27 cellular contexts compared by ENCODE assay signal in genomic region chr17:71470062-71470461, GRCh38.
"Had no signal": no experiment of that assay in that cellular context is flagged by ENCODE, and none has a peak within 500 bp of the region (broad histone marks: within the 10 kb centered on the region; RNA-seq: fewer than 3 reads in every experiment).

No MANE protein-coding gene starts in this region.

- H3K36me3 ChIP-seq: ascending aorta, esophagus muscularis mucosa, gastrocnemius medialis, heart left ventricle had no signal

- H3K4me3 ChIP-seq: ascending aorta, esophagus muscularis mucosa, gastrocnemius medialis, heart left ventricle had no signal

- H3K27me3 ChIP-seq: ascending aorta, esophagus muscularis mucosa, foreskin keratinocyte, gastrocnemius medialis, heart left ventricle had no signal

- DNase-seq: activated CD4-positive, alpha-beta memory T cell treated with anti-CD3 and anti-CD28 coated beads for 36 hours; activated CD4-positive, alpha-beta T cell treated with anti-CD3 and anti-CD28 coated beads for 36 hours; activated CD4-positive, alpha-beta T cell treated with anti-CD3 and anti-CD28 coated beads, Interleukin-2, amount 10 ng/mL, durations not matched to agents 24 days and 14 days; activated CD4-positive, CD25-positive, alpha-beta regulatory T cell; activated CD4-positive, CD25-positive, alpha-beta regulatory T cell treated with anti-CD3 and anti-CD28 coated beads, Interleukin-2, amount 50 U/mL, for 72 hours; activated CD8-positive, alpha-beta memory T cell treated with anti-CD3 and anti-CD28 coated beads, Interleukin-2, amount 10 ng/mL, durations not matched to agents 7 days and 5 days; activated CD8-positive, alpha-beta memory T cell treated with anti-CD3 and anti-CD28 coated beads, Interleukin-2, amount 50 U/mL, for 4 hours; activated CD8-positive, alpha-beta T cell treated with anti-CD3 and anti-CD28 coated beads, Interleukin-2, amount 10 ng/mL, durations not matched to agents 7 days and 5 days; activated effector memory CD4-positive, alpha-beta T cell treated with anti-CD3 and anti-CD28 coated beads, Interleukin-2, amount 50 U/mL, for 16 hours; activated naive CD4-positive, alpha-beta T cell treated with anti-CD3 and anti-CD28 coated beads for 36 hours; activated naive CD8-positive, alpha-beta T cell treated with anti-CD3 and anti-CD28 coated beads, Interleukin-2, amount 10 ng/mL, durations not matched to agents 7 days and 5 days; activated T-cell treated with anti-CD3 and anti-CD28 coated beads, Interleukin-2, amount 50 U/mL, for 1 hour; activated T-cell treated with anti-CD3 and anti-CD28 coated beads, Interleukin-2, amount 50 U/mL, for 48 hours; cortex of kidney; dermis blood vessel endothelial cell; effector CD4-positive, alpha-beta T cell; effector memory CD8-positive, alpha-beta T cell; erythroblast; foreskin keratinocyte; gastrocnemius medialis; glutamatergic neuron; heart left ventricle; T-helper 2 cell had no signal

- ATAC-seq: activated CD4-positive, alpha-beta T cell treated with anti-CD3 and anti-CD28 coated beads for 36 hours; activated CD8-positive, alpha-beta memory T cell treated with anti-CD3 and anti-CD28 coated beads, Interleukin-2, amount 10 ng/mL, durations not matched to agents 7 days and 5 days; activated CD8-positive, alpha-beta T cell treated with anti-CD3 and anti-CD28 coated beads, Interleukin-2, amount 10 ng/mL, durations not matched to agents 7 days and 5 days; effector memory CD8-positive, alpha-beta T cell; foreskin keratinocyte; gastrocnemius medialis; heart left ventricle had no signal

- FAIRE-seq: bronchial epithelial cell, colon had no signal

- H3K4me1 ChIP-seq: ascending aorta, esophagus muscularis mucosa, gastrocnemius medialis, heart left ventricle had no signal

- H3K9me3 ChIP-seq: ascending aorta, esophagus muscularis mucosa, gastrocnemius medialis, heart left ventricle had no signal

- H3K27ac ChIP-seq: ascending aorta, esophagus muscularis mucosa, foreskin keratinocyte, gastrocnemius medialis, heart left ventricle had no signal
